ENCODE assay signal across 24 cellular contexts in genomic region chr14:100450049-100450448, GRCh38.
"Had no signal": no experiment of that assay in that cellular context is flagged by ENCODE, and none has a peak within 500 bp of the region (broad histone marks: within the 10 kb centered on the region; RNA-seq: fewer than 3 reads in every experiment).

No MANE protein-coding gene starts in this region.

- H3K4me1 Mint-ChIP-seq: nephron had no signal

- DNase-seq: effector CD4-positive, alpha-beta T cell; foreskin fibroblast; gastrocnemius medialis; left lung; mesenchymal stem cell; midbrain; naive thymus-derived CD4-positive, alpha-beta T cell; occipital lobe; retina; right lobe of liver; small intestine; stimulated activated CD4-positive, alpha-beta T cell treated with anti-CD3 and anti-CD28 coated beads, Interleukin-15, amount 100 ng/mL, for 24 hours; stimulated activated CD4-positive, alpha-beta T cell treated with anti-CD3 and anti-CD28 coated beads, Interleukin-2, amount 100 ng/mL, for 48 hours; stimulated activated naive CD4-positive, alpha-beta T cell; stimulated activated naive CD8-positive, alpha-beta T cell treated with anti-CD3 and anti-CD28 coated beads, Interleukin-15, amount 100 ng/mL, for 72 hours; thyroid gland; trophoblast cell had no signal

- H3K4me3 ChIP-seq: coronary artery, gastrocnemius medialis, left lung, right lobe of liver, suprapubic skin, thyroid gland had no signal

- H3K27me3 ChIP-seq: gastrocnemius medialis, left lung, pancreas, right lobe of liver, suprapubic skin, thyroid gland had no signal

- H3K4me3 Mint-ChIP-seq: naive thymus-derived CD4-positive, alpha-beta T cell; nephron; stimulated activated naive CD8-positive, alpha-beta T cell treated with anti-CD3 and anti-CD28 coated beads, Interleukin-15, amount 100 ng/mL, for 72 hours had no signal

- ATAC-seq: esophagus mucosa; gastrocnemius medialis; left lung; naive thymus-derived CD4-positive, alpha-beta T cell; right lobe of liver; stimulated activated naive CD8-positive, alpha-beta T cell treated with anti-CD3 and anti-CD28 coated beads, Interleukin-15, amount 100 ng/mL, for 72 hours had no signal

- H3K9me3 ChIP-seq: gastrocnemius medialis, left lung, pancreas, right lobe of liver, suprapubic skin, thyroid gland had no signal

- H3K9me3 Mint-ChIP-seq: nephron; stimulated activated naive CD8-positive, alpha-beta T cell treated with anti-CD3 and anti-CD28 coated beads, Interleukin-15, amount 100 ng/mL, for 72 hours had no signal

- H3K27ac Mint-ChIP-seq: naive thymus-derived CD4-positive, alpha-beta T cell; nephron; stimulated activated naive CD8-positive, alpha-beta T cell treated with anti-CD3 and anti-CD28 coated beads, Interleukin-15, amount 100 ng/mL, for 72 hours had no signal

- H3K4me1 ChIP-seq: gastrocnemius medialis, left lung, right lobe of liver, suprapubic skin, thyroid gland had no signal

- FAIRE-seq: kidney, pancreas, small intestine had no signal

- H3K27ac ChIP-seq: coronary artery, epithelial cell of prostate, gastrocnemius medialis, left lung, pancreas, right lobe of liver, suprapubic skin, thyroid gland had no signal

- H3K36me3 ChIP-seq: gastrocnemius medialis, left lung, pancreas, right lobe of liver, suprapubic skin, thyroid gland had no signal
